ENCODE assay signal across 12 cellular contexts in the genomic region with DNA sequence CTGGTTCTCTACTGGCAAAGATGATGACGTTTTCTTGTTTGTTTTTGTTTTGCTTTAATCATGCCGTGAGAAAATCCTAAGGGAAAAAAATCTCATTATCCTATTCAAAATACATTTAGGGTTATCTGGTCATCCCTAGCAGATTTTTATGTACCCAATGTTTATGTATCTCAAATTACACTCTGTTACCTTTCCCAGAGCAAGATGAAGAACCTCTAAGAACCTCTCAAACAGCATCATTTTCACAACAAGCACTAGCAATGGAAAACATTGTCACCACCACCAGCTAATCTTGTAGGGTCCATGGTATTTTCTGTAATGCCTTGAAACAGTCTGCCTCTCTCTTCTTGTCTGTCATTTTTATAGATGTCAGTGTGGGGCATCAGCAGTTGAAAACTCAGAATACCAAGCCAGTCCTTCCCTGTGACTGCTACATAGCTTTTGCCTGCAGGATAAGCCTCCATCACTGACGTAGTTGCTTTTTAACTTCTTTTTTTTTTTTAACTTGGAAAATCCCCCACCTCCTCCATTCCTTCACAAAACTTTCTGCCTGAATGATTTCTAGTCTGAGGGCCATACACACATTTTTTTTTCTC. TPM values are rescaled to one million over a fixed set of nuclear protein-coding genes. Genes with fewer than 3 reads are reported as not detected.
DNase-seq lines count a peak whose midpoint lies in the region; ATAC-seq and TF ChIP-seq lines count a peak whose summit lies in the region.
"Had no signal": no experiment of that assay in that cellular context is flagged by ENCODE, and none has a peak within 500 bp of the region (broad histone marks: within the 10 kb centered on the region; RNA-seq: fewer than 3 reads in every experiment).

No MANE protein-coding gene starts in this region.

- H3K27me3 ChIP-seq in muscle layer of colon (ENCODE audit: control insufficient read depth in 1 of 2, insufficient read depth in 2 of 2, low read length in 2 of 2), result peaks cover 6 to 18% of the 10 kb centered on the region in 2 donors
- H3K27me3 ChIP-seq: uterus had no signal

- no peaks in the 10 kb centered on the region for H3K36me3 Mint-ChIP-seq in brain
- peaks cover 7 to 9% of the 10 kb centered on the region in 2 donors for H3K36me3 Mint-ChIP-seq in stimulated activated naive B cell treated with anti-CD40 and anti-IgM and Interleukin-4, amounts not matched to agents 10 μg/mL and 1 μg/mL and 100 μg/mL, for 72 hours

- H3K27ac ChIP-seq in muscle layer of colon (ENCODE audit: low read depth, low read length), result peak overlapping the region; percentile 44
- H3K27ac ChIP-seq: C4-2B had no signal

- H3K27ac Mint-ChIP-seq in brain, result peak overlapping the region; percentile 71 to 98 (median 97)
- no peak overlapping the region for H3K27ac Mint-ChIP-seq in stimulated activated naive B cell treated with anti-CD40 and anti-IgM and Interleukin-4, amounts not matched to agents 10 μg/mL and 1 μg/mL and 100 μg/mL, for 72 hours
- H3K27ac Mint-ChIP-seq: activated CD4-positive, alpha-beta memory T cell treated with anti-CD3 and anti-CD28 coated beads, Interleukin-2, amount 10 ng/mL, durations not matched to agents 7 days and 5 days; T-helper 1 cell treated with Interleukin-12 subunit alpha and Interleukin-12 subunit beta and Interleukin-4 antibody, amounts not matched to agents 30 μg/mL and 1 μg/mL, for 36 hours had no signal

- H3K27me3 Mint-ChIP-seq in brain, result peaks cover 29% of the 10 kb centered on the region
- H3K27me3 Mint-ChIP-seq in stimulated activated naive B cell treated with anti-CD40 and anti-IgM and Interleukin-4, amounts not matched to agents 10 μg/mL and 1 μg/mL and 100 μg/mL, for 72 hours, result peaks cover 38 to 57% of the 10 kb centered on the region in 2 donors

- H3K4me1 ChIP-seq in muscle layer of colon (ENCODE audit: insufficient read depth, low read length), result no peaks in the 10 kb centered on the region
- H3K4me1 ChIP-seq: uterus had no signal

- no peaks in the 10 kb centered on the region for H3K9me3 ChIP-seq in muscle layer of colon (ENCODE audit: low read length)
- H3K9me3 ChIP-seq: uterus had no signal

- no peaks in the 10 kb centered on the region for H3K9me3 Mint-ChIP-seq in brain
- peaks cover 9 to 11% of the 10 kb centered on the region in 2 donors for H3K9me3 Mint-ChIP-seq in stimulated activated naive B cell treated with anti-CD40 and anti-IgM and Interleukin-4, amounts not matched to agents 10 μg/mL and 1 μg/mL and 100 μg/mL, for 72 hours
- H3K9me3 Mint-ChIP-seq: activated CD4-positive, alpha-beta memory T cell treated with anti-CD3 and anti-CD28 coated beads, Interleukin-2, amount 10 ng/mL, durations not matched to agents 7 days and 5 days; T-helper 1 cell treated with Interleukin-12 subunit alpha and Interleukin-12 subunit beta and Interleukin-4 antibody, amounts not matched to agents 30 μg/mL and 1 μg/mL, for 36 hours had no signal

- H3K36me3 ChIP-seq in muscle layer of colon (ENCODE audit: insufficient read depth, low read length), result no peaks in the 10 kb centered on the region
- H3K36me3 ChIP-seq: uterus had no signal

- H3K9ac ChIP-seq in muscle layer of colon (ENCODE audit: low read length), result no peak overlapping the region

- DNase-seq in DMS53 (lab: John Stamatoyannopoulos, UW) (peak; percentile 68), NCI-H146 (lab: John Stamatoyannopoulos, UW) (peak; percentile 34), HuH-7.5 (ENCODE audit: low spot score) (no peak)
- DNase-seq in stimulated activated naive B cell treated with anti-CD40 and anti-IgM and Interleukin-4, amounts not matched to agents 10 μg/mL and 1 μg/mL and 100 μg/mL, for 72 hours, result no peak
- DNase-seq: activated CD4-positive, alpha-beta memory T cell treated with anti-CD3 and anti-CD28 coated beads, Interleukin-2, amount 10 ng/mL, durations not matched to agents 7 days and 5 days had no signal

- ATAC-seq in GM21381 (IDR thresholded peaks at IDR 0.05; ENCODE audit: unreplicated experiment) (no peak), GM21529 (IDR thresholded peaks at IDR 0.05; ENCODE audit: unreplicated experiment) (no peak)
- ATAC-seq in stimulated activated naive B cell treated with anti-CD40 and anti-IgM and Interleukin-4, amounts not matched to agents 10 μg/mL and 1 μg/mL and 100 μg/mL, for 72 hours (replicated peaks), result no peak

- no peak for TF ChIP-seq CTCF in brain (conservative IDR thresholded peaks at IDR 0.05)

- H3K4me1 Mint-ChIP-seq in brain, result peaks cover 33% of the 10 kb centered on the region
- peaks cover 9 to 19% of the 10 kb centered on the region in 2 donors for H3K4me1 Mint-ChIP-seq in stimulated activated naive B cell treated with anti-CD40 and anti-IgM and Interleukin-4, amounts not matched to agents 10 μg/mL and 1 μg/mL and 100 μg/mL, for 72 hours

- peak overlapping the region; percentile 88 to 99 (median 97) for H3K4me3 Mint-ChIP-seq in brain
- H3K4me3 Mint-ChIP-seq in stimulated activated naive B cell treated with anti-CD40 and anti-IgM and Interleukin-4, amounts not matched to agents 10 μg/mL and 1 μg/mL and 100 μg/mL, for 72 hours, result no peak overlapping the region
- H3K4me3 Mint-ChIP-seq: activated CD4-positive, alpha-beta memory T cell treated with anti-CD3 and anti-CD28 coated beads, Interleukin-2, amount 10 ng/mL, durations not matched to agents 7 days and 5 days; T-helper 1 cell treated with Interleukin-12 subunit alpha and Interleukin-12 subunit beta and Interleukin-4 antibody, amounts not matched to agents 30 μg/mL and 1 μg/mL, for 36 hours had no signal

- no peak overlapping the region for H3K4me3 ChIP-seq in muscle layer of colon (ENCODE audit: low read depth in 1 of 2, low read length in 2 of 2)

RNA-seq across cellular contexts. Expression of gene SNAP25, which starts 2.4 kb away (rescaled TPM):
- 237 TPM for polyA plus RNA-seq in brain (ENCODE audit: insufficient read depth, low read depth, low replicate concordance)

Comparison
In these comparisons a context has a peak if more than half of its experiments do, and no peak if none do; other contexts are left out.
1. DNase-seq: peak in DMS53 (single experiment) and NCI-H146 (single experiment); none in HuH-7.5 (single experiment) and stimulated activated naive B cell treated with anti-CD40 and anti-IgM and Interleukin-4, amounts not matched to agents 10 μg/mL and 1 μg/mL and 100 μg/mL, for 72 hours (single experiment).
2. H3K4me3 Mint-ChIP-seq: peak in brain (5 of 5); none in stimulated activated naive B cell treated with anti-CD40 and anti-IgM and Interleukin-4, amounts not matched to agents 10 μg/mL and 1 μg/mL and 100 μg/mL, for 72 hours (0 of 2).